ENCODE assay signal across 1 cellular context in the genomic region with DNA sequence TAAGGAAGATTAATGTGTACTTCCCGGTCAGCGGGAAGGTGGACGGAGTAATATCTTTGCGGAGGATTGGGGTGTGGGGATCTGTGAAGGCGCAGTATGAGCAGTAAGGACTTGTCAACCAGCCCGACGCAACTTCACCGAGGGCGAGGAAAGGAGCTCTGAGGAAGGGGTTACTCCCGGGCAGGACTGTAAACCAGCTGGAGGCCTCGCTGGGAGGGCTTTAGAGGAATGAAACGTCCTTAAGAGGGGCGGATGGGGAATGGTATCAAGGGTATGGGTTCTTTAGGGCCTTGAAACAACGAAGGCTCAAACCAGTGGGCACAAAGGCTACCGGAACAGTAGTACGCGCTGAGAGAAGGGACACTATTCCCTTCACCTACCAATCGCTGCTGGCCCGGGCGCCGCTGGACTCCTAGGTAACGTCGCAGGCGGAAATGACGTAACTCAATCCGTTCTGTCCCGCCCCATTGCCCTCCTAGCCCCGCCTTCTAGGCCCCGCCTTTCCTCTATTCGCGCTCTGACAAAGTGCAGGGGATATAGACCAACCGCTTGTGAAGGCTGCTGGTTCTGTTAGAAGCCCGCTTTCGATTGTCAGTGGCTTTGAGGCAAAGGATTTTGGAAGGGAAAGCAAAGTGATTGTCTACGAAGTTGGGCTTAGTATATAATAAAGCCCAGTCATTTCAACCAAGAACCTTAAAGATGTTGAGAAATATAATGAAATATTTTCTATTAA.
TF ChIP-seq lines count a peak whose summit lies in the region.

A gene with protein sequence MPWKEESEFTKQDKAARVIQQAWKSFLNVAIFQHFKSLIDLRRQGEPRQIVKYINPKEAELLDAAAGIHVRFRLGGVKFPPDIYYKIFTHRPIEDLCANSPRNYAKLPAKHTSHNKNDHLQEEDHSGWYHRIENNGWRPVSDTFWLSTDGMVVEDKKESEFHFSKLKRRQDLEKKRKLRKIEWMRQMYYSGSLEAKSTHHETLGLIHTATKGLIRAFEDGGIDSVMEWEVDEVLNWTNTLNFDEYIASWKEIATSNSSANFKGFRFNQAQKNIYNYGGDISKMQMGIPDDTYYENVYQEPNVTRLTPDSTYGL (minus strand): TSS at position 439 of the 733 bp plus-strand sequence. CDS start 5,970 bp downstream, outside the sequence.

TF ChIP-seq in HepG2, 621 proteins besides CTCF, POLR2A, EP300 and RAD21 (continued from another document and continues in another):
- TF ChIP-seq SATB2 (CRISPR knock-in tag; IDR thresholded peaks at IDR 0.05): no peak
- no peak for TF ChIP-seq NR2F1 (CRISPR knock-in tag; IDR thresholded peaks at IDR 0.05)
- no peak for TF ChIP-seq ZNF33A (CRISPR knock-in tag; IDR thresholded peaks at IDR 0.05; ENCODE audit: borderline replicate concordance)
- TF ChIP-seq FOXC1 (CRISPR knock-in tag; IDR thresholded peaks at IDR 0.05; ENCODE audit: borderline replicate concordance): peak; percentile 86; the same call in 1 of the 2 replicates
- TF ChIP-seq, protein P1, sequence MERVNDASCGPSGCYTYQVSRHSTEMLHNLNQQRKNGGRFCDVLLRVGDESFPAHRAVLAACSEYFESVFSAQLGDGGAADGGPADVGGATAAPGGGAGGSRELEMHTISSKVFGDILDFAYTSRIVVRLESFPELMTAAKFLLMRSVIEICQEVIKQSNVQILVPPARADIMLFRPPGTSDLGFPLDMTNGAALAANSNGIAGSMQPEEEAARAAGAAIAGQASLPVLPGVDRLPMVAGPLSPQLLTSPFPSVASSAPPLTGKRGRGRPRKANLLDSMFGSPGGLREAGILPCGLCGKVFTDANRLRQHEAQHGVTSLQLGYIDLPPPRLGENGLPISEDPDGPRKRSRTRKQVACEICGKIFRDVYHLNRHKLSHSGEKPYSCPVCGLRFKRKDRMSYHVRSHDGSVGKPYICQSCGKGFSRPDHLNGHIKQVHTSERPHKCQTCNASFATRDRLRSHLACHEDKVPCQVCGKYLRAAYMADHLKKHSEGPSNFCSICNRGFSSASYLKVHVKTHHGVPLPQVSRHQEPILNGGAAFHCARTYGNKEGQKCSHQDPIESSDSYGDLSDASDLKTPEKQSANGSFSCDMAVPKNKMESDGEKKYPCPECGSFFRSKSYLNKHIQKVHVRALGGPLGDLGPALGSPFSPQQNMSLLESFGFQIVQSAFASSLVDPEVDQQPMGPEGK (CRISPR knock-in tag; IDR thresholded peaks at IDR 0.05): no peak
- 0 out of 2 replicates have a peak, but pooled peaks have one; percentile 17 for TF ChIP-seq MEF2D (CRISPR knock-in tag; IDR thresholded peaks at IDR 0.05)
- no peak for TF ChIP-seq SRY (CRISPR knock-in tag; IDR thresholded peaks at IDR 0.05)
- TF ChIP-seq, protein P2, sequence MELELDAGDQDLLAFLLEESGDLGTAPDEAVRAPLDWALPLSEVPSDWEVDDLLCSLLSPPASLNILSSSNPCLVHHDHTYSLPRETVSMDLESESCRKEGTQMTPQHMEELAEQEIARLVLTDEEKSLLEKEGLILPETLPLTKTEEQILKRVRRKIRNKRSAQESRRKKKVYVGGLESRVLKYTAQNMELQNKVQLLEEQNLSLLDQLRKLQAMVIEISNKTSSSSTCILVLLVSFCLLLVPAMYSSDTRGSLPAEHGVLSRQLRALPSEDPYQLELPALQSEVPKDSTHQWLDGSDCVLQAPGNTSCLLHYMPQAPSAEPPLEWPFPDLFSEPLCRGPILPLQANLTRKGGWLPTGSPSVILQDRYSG (CRISPR knock-in tag; IDR thresholded peaks at IDR 0.05): no peak
- peak; percentile 94 for TF ChIP-seq SAP130 (CRISPR knock-in tag; IDR thresholded peaks at IDR 0.05; ENCODE audit: low read depth)
- no peak for TF ChIP-seq EHMT2 (IDR thresholded peaks at IDR 0.05; ENCODE audit: borderline replicate concordance, low read depth, low read length)
- TF ChIP-seq, protein P3, sequence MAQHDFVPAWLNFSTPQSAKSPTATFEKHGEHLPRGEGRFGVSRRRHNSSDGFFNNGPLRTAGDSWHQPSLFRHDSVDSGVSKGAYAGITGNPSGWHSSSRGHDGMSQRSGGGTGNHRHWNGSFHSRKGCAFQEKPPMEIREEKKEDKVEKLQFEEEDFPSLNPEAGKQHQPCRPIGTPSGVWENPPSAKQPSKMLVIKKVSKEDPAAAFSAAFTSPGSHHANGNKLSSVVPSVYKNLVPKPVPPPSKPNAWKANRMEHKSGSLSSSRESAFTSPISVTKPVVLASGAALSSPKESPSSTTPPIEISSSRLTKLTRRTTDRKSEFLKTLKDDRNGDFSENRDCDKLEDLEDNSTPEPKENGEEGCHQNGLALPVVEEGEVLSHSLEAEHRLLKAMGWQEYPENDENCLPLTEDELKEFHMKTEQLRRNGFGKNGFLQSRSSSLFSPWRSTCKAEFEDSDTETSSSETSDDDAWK (CRISPR knock-in tag; IDR thresholded peaks at IDR 0.05): no peak
- no peak for TF ChIP-seq IKZF1 (IDR thresholded peaks at IDR 0.05)
- no peak for TF ChIP-seq ZSCAN20 (CRISPR knock-in tag; IDR thresholded peaks at IDR 0.05; ENCODE audit: borderline replicate concordance)
- TF ChIP-seq JUND (CRISPR knock-in tag; IDR thresholded peaks at IDR 0.05): no peak
- 0 out of 2 replicates have a peak, but pooled peaks have one; percentile 19 for TF ChIP-seq ZNF557 (CRISPR knock-in tag; IDR thresholded peaks at IDR 0.05)
- 0 out of 2 replicates have a peak, but pooled peaks have one; percentile 50 for TF ChIP-seq RNF2 (conservative IDR thresholded peaks at IDR 0.05; ENCODE audit: low read depth)
- TF ChIP-seq NR2C2 (CRISPR knock-in tag; IDR thresholded peaks at IDR 0.05; ENCODE audit: borderline replicate concordance): peak; percentile 81; the same call in 1 of the 2 replicates
- TF ChIP-seq, protein P4, sequence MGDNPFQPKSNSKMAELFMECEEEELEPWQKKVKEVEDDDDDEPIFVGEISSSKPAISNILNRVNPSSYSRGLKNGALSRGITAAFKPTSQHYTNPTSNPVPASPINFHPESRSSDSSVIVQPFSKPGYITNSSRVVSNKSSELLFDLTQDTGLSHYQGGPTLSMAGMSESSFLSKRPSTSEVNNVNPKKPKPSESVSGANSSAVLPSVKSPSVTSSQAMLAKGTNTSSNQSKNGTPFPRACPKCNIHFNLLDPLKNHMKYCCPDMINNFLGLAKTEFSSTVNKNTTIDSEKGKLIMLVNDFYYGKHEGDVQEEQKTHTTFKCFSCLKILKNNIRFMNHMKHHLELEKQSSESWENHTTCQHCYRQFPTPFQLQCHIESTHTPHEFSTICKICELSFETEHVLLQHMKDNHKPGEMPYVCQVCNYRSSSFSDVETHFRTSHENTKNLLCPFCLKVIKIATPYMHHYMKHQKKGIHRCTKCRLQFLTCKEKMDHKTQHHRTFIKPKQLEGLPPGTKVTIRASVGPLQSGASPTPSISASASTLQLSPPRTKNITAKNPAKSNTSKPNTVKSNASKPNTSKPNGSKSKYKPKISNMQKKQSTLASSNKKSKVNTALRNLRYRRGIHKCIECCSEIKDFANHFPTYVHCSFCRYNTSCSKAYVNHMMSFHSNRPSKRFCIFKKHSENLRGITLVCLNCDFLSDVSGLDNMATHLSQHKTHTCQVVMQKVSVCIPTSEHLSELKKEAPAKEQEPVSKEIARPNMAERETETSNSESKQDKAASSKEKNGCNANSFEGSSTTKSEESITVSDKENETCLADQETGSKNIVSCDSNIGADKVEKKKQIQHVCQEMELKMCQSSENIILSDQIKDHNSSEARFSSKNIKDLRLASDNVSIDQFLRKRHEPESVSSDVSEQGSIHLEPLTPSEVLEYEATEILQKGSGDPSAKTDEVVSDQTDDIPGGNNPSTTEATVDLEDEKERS (CRISPR knock-in tag; IDR thresholded peaks at IDR 0.05): no peak
- no peak for TF ChIP-seq TP53 (CRISPR knock-in tag; conservative IDR thresholded peaks at IDR 0.05)
- TF ChIP-seq SMARCC2 (IDR thresholded peaks at IDR 0.05): no peak
- TF ChIP-seq SP4 (CRISPR knock-in tag; IDR thresholded peaks at IDR 0.05): peak; percentile 87; the same call in 1 of the 2 replicates
- TF ChIP-seq SOX13 (IDR thresholded peaks at IDR 0.05): no peak
- no peak for TF ChIP-seq SOX13 (CRISPR knock-in tag; conservative IDR thresholded peaks at IDR 0.05 in 1 of 2, IDR thresholded peaks at IDR 0.05 in 1 of 2)
- TF ChIP-seq ZNF274 (CRISPR knock-in tag; IDR thresholded peaks at IDR 0.05): no peak; the same call in 1 of the 2 replicates
- no peak for TF ChIP-seq KDM4B (CRISPR knock-in tag; IDR thresholded peaks at IDR 0.05)
- no peak for TF ChIP-seq ZNF460 (CRISPR knock-in tag; IDR thresholded peaks at IDR 0.05; ENCODE audit: borderline replicate concordance)
- TF ChIP-seq SNAPC2 (CRISPR knock-in tag; IDR thresholded peaks at IDR 0.05): no peak
- TF ChIP-seq SOX6 (IDR thresholded peaks at IDR 0.05): no peak
- TF ChIP-seq SOX6 (CRISPR knock-in tag; IDR thresholded peaks at IDR 0.05): peak; percentile 20; the same call in 1 of the 2 replicates
- TF ChIP-seq, protein P5, sequence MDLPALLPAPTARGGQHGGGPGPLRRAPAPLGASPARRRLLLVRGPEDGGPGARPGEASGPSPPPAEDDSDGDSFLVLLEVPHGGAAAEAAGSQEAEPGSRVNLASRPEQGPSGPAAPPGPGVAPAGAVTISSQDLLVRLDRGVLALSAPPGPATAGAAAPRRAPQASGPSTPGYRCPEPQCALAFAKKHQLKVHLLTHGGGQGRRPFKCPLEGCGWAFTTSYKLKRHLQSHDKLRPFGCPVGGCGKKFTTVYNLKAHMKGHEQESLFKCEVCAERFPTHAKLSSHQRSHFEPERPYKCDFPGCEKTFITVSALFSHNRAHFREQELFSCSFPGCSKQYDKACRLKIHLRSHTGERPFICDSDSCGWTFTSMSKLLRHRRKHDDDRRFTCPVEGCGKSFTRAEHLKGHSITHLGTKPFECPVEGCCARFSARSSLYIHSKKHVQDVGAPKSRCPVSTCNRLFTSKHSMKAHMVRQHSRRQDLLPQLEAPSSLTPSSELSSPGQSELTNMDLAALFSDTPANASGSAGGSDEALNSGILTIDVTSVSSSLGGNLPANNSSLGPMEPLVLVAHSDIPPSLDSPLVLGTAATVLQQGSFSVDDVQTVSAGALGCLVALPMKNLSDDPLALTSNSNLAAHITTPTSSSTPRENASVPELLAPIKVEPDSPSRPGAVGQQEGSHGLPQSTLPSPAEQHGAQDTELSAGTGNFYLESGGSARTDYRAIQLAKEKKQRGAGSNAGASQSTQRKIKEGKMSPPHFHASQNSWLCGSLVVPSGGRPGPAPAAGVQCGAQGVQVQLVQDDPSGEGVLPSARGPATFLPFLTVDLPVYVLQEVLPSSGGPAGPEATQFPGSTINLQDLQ (CRISPR knock-in tag; IDR thresholded peaks at IDR 0.05): no peak
- TF ChIP-seq HMGA1 (CRISPR knock-in tag; conservative IDR thresholded peaks at IDR 0.05): no peak
- TF ChIP-seq, protein P6, sequence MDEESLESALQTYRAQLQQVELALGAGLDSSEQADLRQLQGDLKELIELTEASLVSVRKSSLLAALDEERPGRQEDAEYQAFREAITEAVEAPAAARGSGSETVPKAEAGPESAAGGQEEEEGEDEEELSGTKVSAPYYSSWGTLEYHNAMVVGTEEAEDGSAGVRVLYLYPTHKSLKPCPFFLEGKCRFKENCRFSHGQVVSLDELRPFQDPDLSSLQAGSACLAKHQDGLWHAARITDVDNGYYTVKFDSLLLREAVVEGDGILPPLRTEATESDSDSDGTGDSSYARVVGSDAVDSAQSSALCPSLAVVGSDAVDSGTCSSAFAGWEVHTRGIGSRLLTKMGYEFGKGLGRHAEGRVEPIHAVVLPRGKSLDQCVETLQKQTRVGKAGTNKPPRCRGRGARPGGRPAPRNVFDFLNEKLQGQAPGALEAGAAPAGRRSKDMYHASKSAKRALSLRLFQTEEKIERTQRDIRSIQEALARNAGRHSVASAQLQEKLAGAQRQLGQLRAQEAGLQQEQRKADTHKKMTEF (CRISPR knock-in tag; IDR thresholded peaks at IDR 0.05): 0 out of 2 replicates have a peak, but pooled peaks have one; percentile 26
- peak; percentile 42 for TF ChIP-seq IKZF4 (CRISPR knock-in tag; IDR thresholded peaks at IDR 0.05; ENCODE audit: borderline replicate concordance, low read depth, not compliant biosample characterization)
- TF ChIP-seq ZNF605 (CRISPR knock-in tag; IDR thresholded peaks at IDR 0.05): no peak; the same call in none of the 2 replicates
- TF ChIP-seq ZNF563 (CRISPR knock-in tag; IDR thresholded peaks at IDR 0.05): no peak
- TF ChIP-seq ZNF326 (CRISPR knock-in tag; IDR thresholded peaks at IDR 0.05; ENCODE audit: borderline replicate concordance): no peak
- TF ChIP-seq AGO1 (IDR thresholded peaks at IDR 0.05; ENCODE audit: low read depth, low read length, poor library complexity, severe bottlenecking): no peak
- TF ChIP-seq ATF7-NPFF (CRISPR knock-in tag; IDR thresholded peaks at IDR 0.05; ENCODE audit: low read depth): no peak
- no peak for TF ChIP-seq REXO4 (CRISPR knock-in tag; IDR thresholded peaks at IDR 0.05; ENCODE audit: borderline replicate concordance)
- no peak for TF ChIP-seq SAFB2 (CRISPR knock-in tag; IDR thresholded peaks at IDR 0.05; ENCODE audit: borderline replicate concordance, low read depth)
- no peak for TF ChIP-seq NCOR1 (IDR thresholded peaks at IDR 0.05; ENCODE audit: borderline replicate concordance, low read length)
- TF ChIP-seq, protein P7, sequence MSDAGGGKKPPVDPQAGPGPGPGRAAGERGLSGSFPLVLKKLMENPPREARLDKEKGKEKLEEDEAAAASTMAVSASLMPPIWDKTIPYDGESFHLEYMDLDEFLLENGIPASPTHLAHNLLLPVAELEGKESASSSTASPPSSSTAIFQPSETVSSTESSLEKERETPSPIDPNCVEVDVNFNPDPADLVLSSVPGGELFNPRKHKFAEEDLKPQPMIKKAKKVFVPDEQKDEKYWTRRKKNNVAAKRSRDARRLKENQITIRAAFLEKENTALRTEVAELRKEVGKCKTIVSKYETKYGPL (CRISPR knock-in tag; IDR thresholded peaks at IDR 0.05): no peak
- peak; percentile 82; the same call in 1 of the 2 replicates for TF ChIP-seq HOXA3 (CRISPR knock-in tag; IDR thresholded peaks at IDR 0.05)
- no peak for TF ChIP-seq ZNF678 (CRISPR knock-in tag; IDR thresholded peaks at IDR 0.05)
- TF ChIP-seq ZNF614 (CRISPR knock-in tag; IDR thresholded peaks at IDR 0.05; ENCODE audit: borderline replicate concordance): no peak
- no peak for TF ChIP-seq ZBTB20 (CRISPR knock-in tag; IDR thresholded peaks at IDR 0.05; ENCODE audit: borderline replicate concordance, low read depth)
- no peak for TF ChIP-seq MTA1 (CRISPR knock-in tag; IDR thresholded peaks at IDR 0.05; ENCODE audit: borderline replicate concordance)
- no peak for TF ChIP-seq MIXL1 (CRISPR knock-in tag; IDR thresholded peaks at IDR 0.05)
- TF ChIP-seq EZH2 (conservative IDR thresholded peaks at IDR 0.05; ENCODE audit: low read depth, low read length): no peak
- no peak for TF ChIP-seq KDM6A (CRISPR knock-in tag; IDR thresholded peaks at IDR 0.05; ENCODE audit: low read depth)
- TF ChIP-seq HNRNPK (IDR thresholded peaks at IDR 0.05; ENCODE audit: low read depth, low read length, poor library complexity, severe bottlenecking): no peak
- TF ChIP-seq ZNF24 (IDR thresholded peaks at IDR 0.05): no peak
